21 cellular contexts compared by ENCODE assay signal in the genomic region with DNA sequence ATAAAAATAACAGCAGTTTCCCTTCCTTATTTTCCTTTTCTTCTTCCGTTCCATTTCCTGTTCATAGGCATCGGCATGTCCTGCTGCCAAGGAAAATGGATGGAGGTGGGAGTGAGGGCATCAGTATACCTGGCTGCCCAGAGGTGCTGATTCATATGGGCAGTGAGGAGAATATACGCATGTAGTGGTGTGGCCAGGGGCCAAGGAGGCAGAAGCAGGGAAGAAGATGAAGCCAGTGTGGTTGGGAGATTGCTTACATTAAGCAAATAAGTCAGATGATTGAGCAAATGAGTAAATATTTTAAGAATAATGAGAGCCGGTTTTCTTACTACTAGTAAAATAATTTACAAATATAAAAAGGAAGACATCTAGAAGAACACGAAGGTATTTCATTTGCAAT.
DNase-seq lines count a peak whose midpoint lies in the region; TF ChIP-seq lines count a peak whose summit lies in the region.
"Had no signal": no experiment of that assay in that cellular context is flagged by ENCODE, and none has a peak within 500 bp of the region (broad histone marks: within the 10 kb centered on the region; RNA-seq: fewer than 3 reads in every experiment).

No MANE protein-coding gene starts in this region.

- no peak for TF ChIP-seq CTCF in LNCaP clone FGC (IDR thresholded peaks at IDR 0.05; ENCODE audit: control insufficient read depth, extremely low read depth, insufficient read depth)
- TF ChIP-seq CTCF in astrocyte of the spinal cord (IDR thresholded peaks at IDR 0.05; ENCODE audit: low read depth, low read length), result no peak
- no peak for TF ChIP-seq CTCF in fibroblast of the aortic adventitia (IDR thresholded peaks at IDR 0.05; ENCODE audit: insufficient read depth, low read length)

- DNase-seq in LNCaP clone FGC (ENCODE audit: low read depth), result peak; percentile 26
- DNase-seq in astrocyte of the spinal cord (ENCODE audit: low read depth, low spot score), result peak; percentile 31
- peak; percentile 8 for DNase-seq in fibroblast of the aortic adventitia (ENCODE audit: low read depth)
- DNase-seq in cerebellar nuclear complex (lab: John Stamatoyannopoulos, UW), result no peak
- no peak for DNase-seq in erythroblast (lab: John Stamatoyannopoulos, UW)
- DNase-seq in activated CD4-positive, alpha-beta T cell treated with anti-CD3 and anti-CD28 coated beads, Interleukin-2, amount 50 U/mL, for 4 hours, result no peak
- no peak for DNase-seq in NCI-H526 (lab: John Stamatoyannopoulos, UW)
- DNase-seq: activated CD8-positive, alpha-beta memory T cell treated with anti-CD3 and anti-CD28 coated beads for 24 hours; activated naive CD4-positive, alpha-beta T cell treated with Interleukin-2 at 50 U/mL for 16 hours; activated T-cell treated with anti-CD3 and anti-CD28 coated beads, Interleukin-2, amount 50 U/mL, for 24 hours; adrenal gland; AML-193; caudate nucleus; CD8-positive, alpha-beta T cell; DMS153; NCI-H1694 treated with DMSO at 0.1 percent for 48 hours; NCI-H2171 treated with DMSO at 0.1 percent for 48 hours; NCI-H526 treated with DMSO at 0.1 percent for 48 hours; right cardiac atrium; RPMI8226; stimulated activated naive CD8-positive, alpha-beta T cell treated with anti-CD3 and anti-CD28 coated beads, Interleukin-15, Interleukin-2, amounts not matched to agents 100 U/mL and 50 U/mL, for 24 hours had no signal

- TF ChIP-seq POLR2A in erythroblast (IDR thresholded peaks at IDR 0.05; ENCODE audit: low read length), result no peak

- H3K4me3 ChIP-seq in LNCaP clone FGC (ENCODE audit: low read depth, low read length) (no peak overlapping the region), astrocyte of the spinal cord (ENCODE audit: low read depth, low read length) (no peak overlapping the region), fibroblast of the aortic adventitia (ENCODE audit: low read depth, low read length) (no peak overlapping the region)
- H3K4me3 ChIP-seq: adrenal gland had no signal

- in situ Hi-C loops in astrocyte of the spinal cord (cut with HindIII; ENCODE audit: low sequenced_read_pairs), result no loop called here

Comparison
In these comparisons a context has a peak if more than half of its experiments do, and no peak if none do; other contexts are left out.
1. DNase-seq: peak in LNCaP clone FGC (single experiment), astrocyte of the spinal cord (single experiment) and fibroblast of the aortic adventitia (single experiment); none in cerebellar nuclear complex (0 of 2), erythroblast (0 of 2), activated CD4-positive, alpha-beta T cell treated with anti-CD3 and anti-CD28 coated beads, Interleukin-2, amount 50 U/mL, for 4 hours (0 of 2) and NCI-H526 (0 of 2).